In genomic region chr13:98896868-98897144, GRCh38 we compare ENCODE assay signal across 20 cellular contexts.
DNase-seq lines count a peak whose midpoint lies in the region; ATAC-seq and TF ChIP-seq lines count a peak whose summit lies in the region.
"Had no signal": no experiment of that assay in that cellular context is flagged by ENCODE, and none has a peak within 500 bp of the region (broad histone marks: within the 10 kb centered on the region; RNA-seq: fewer than 3 reads in every experiment).

No MANE protein-coding gene starts in this region.

- no peak for TF ChIP-seq POLR2A in heart left ventricle (IDR thresholded peaks at IDR 0.05)

- intact Hi-C loops in Right ventricle myocardium inferior (cut with DNase I) (no loop called here), heart left ventricle (cut with DNase I) (loop anchor here in 4 of 10 donors (5.0 to 10.0 kb wide), 3 partner anchors 65 to 138 kb away; no protein-coding TSS in a partner anchor), upper lobe of right lung (cut with DNase I) (no loop called here)

- H3K27ac Mint-ChIP-seq in T-helper 17 cell = peak overlapping the region; percentile 78
- H3K27ac Mint-ChIP-seq: CD14-positive monocyte had no signal

- ATAC-seq in Right ventricle myocardium inferior (peak; percentile 46), heart left ventricle (no peak), T-helper 17 cell (no peak), upper lobe of right lung (peak; percentile 34)

- H3K4me1 Mint-ChIP-seq in T-helper 17 cell = peaks cover 12% of the 10 kb centered on the region
- H3K4me1 Mint-ChIP-seq: CD14-positive monocyte had no signal

- H3K27me3 ChIP-seq in heart left ventricle (no peaks in the 10 kb centered on the region), upper lobe of right lung (no peaks in the 10 kb centered on the region)

- H3K9me3 ChIP-seq in heart left ventricle = no peaks in the 10 kb centered on the region
- no peaks in the 10 kb centered on the region for H3K9me3 ChIP-seq in T-helper 17 cell (ENCODE audit: control insufficient read depth, low read length, poor library complexity, severe bottlenecking)
- no peaks in the 10 kb centered on the region for H3K9me3 ChIP-seq in upper lobe of right lung

- H3K4me3 ChIP-seq in heart left ventricle = no peak overlapping the region
- H3K4me3 ChIP-seq in upper lobe of right lung = no peak overlapping the region

- DNase-seq in Right ventricle myocardium inferior (ENCODE audit: missing footprints) (no peak), heart left ventricle (no peak), T-helper 17 cell (no peak), iris pigment epithelial cell (ENCODE audit: low read depth) (peak; percentile 11), upper lobe of right lung (no peak), SIG-M5 treated with dmso at 0.1 percent for 504 hours (lab: John Stamatoyannopoulos, UW; ENCODE audit: unreplicated experiment) (no peak), hepatic stellate cell (ENCODE audit: low spot score) (no peak)
- DNase-seq: ACHN; AML-193; GF-D8; GOT3; KBM-7; MV-4-11; NCI-H1417; NCI-H1930; NCI-H2171; NCI-H446; NK-92 treated with Interleukin-12 subunit alpha and Interleukin-12 subunit beta, amount 100 ng/mL, for 24 hours; SIG-M5 had no signal

- H3K36me3 ChIP-seq in heart left ventricle = peaks cover 0 to 95% (median 56%) of the 10 kb centered on the region in 9 donors
- peaks cover 66% of the 10 kb centered on the region for H3K36me3 ChIP-seq in upper lobe of right lung

- H3K4me1 ChIP-seq in heart left ventricle (peaks cover 0 to 9% (median 0%) of the 10 kb centered on the region in 12 donors), upper lobe of right lung (no peaks in the 10 kb centered on the region)

- no peaks in the 10 kb centered on the region for H3K27me3 Mint-ChIP-seq in T-helper 17 cell

- H3K4me3 Mint-ChIP-seq in T-helper 17 cell = no peak overlapping the region
- H3K4me3 Mint-ChIP-seq: CD14-positive monocyte had no signal

- H3K36me3 Mint-ChIP-seq in T-helper 17 cell (ENCODE audit: low read depth) = peaks cover 16% of the 10 kb centered on the region
- H3K36me3 Mint-ChIP-seq: CD14-positive monocyte had no signal

- 45 to 70% (median 58%) methylated on average over 2 of the region's 2 CpGs for WGBS in heart left ventricle, 4 donors

- no peak overlapping the region for H3K27ac ChIP-seq in heart left ventricle
- no peak overlapping the region for H3K27ac ChIP-seq in upper lobe of right lung

- TF ChIP-seq CTCF in heart left ventricle (IDR thresholded peaks at IDR 0.05) (no peak), upper lobe of right lung (IDR thresholded peaks at IDR 0.05) (no peak)

Comparison
In these comparisons a context has a peak if more than half of its experiments do, and no peak if none do; other contexts are left out.
1. ATAC-seq: peak in Right ventricle myocardium inferior (single experiment) and upper lobe of right lung (single experiment); none in heart left ventricle (0 of 4) and T-helper 17 cell (single experiment).